In genomic region chr5:123916331-123917121, GRCh38 we compare ENCODE assay signal across 11 cellular contexts.
DNase-seq lines count a peak whose midpoint lies in the region; ATAC-seq lines count a peak whose summit lies in the region.
"Had no signal": no experiment of that assay in that cellular context is flagged by ENCODE, and none has a peak within 500 bp of the region (broad histone marks: within the 10 kb centered on the region; RNA-seq: fewer than 3 reads in every experiment).

No MANE protein-coding gene starts in this region.

- H3K4me3 ChIP-seq in neuron (ENCODE audit: low read length), result no peak overlapping the region
- H3K4me3 ChIP-seq: K562 had no signal

- H3K27me3 Mint-ChIP-seq in activated T-helper 17 cell treated with anti-CD3 and anti-CD28 coated beads, Interleukin-2, amount 50 U/mL, for 72 hours, result no peaks in the 10 kb centered on the region
- H3K27me3 Mint-ChIP-seq: T-cell had no signal

- DNase-seq in DMS79 (lab: John Stamatoyannopoulos, UW), result peak; percentile 25
- DNase-seq in NCI-H446 treated with DMSO at 0.1 percent for 48 hours (lab: John Stamatoyannopoulos, UW), result peak; percentile 11
- DNase-seq in epithelial cell of prostate (ENCODE audit: low read depth, low spot score), result peak; percentile 12
- DNase-seq in occipital lobe (lab: John Stamatoyannopoulos, UW), result no peak
- DNase-seq in hepatic stellate cell (ENCODE audit: low spot score), result no peak
- no peak for DNase-seq in ecto neural progenitor cell (ENCODE audit: low spot score)
- DNase-seq: small intestine, T-cell had no signal

- H3K27me3 ChIP-seq in neuron (ENCODE audit: insufficient read depth, low read length), result no peaks in the 10 kb centered on the region

- H3K36me3 ChIP-seq in neuron (ENCODE audit: insufficient read depth, low read length), result no peaks in the 10 kb centered on the region

- H3K9me3 ChIP-seq in neuron (ENCODE audit: low read length), result peaks cover 3% of the 10 kb centered on the region

- H3K27ac Mint-ChIP-seq in activated T-helper 17 cell treated with anti-CD3 and anti-CD28 coated beads, Interleukin-2, amount 50 U/mL, for 72 hours, result no peak overlapping the region
- H3K27ac Mint-ChIP-seq: T-cell had no signal

- no peaks in the 10 kb centered on the region for H3K4me1 Mint-ChIP-seq in activated T-helper 17 cell treated with anti-CD3 and anti-CD28 coated beads, Interleukin-2, amount 50 U/mL, for 72 hours
- H3K4me1 Mint-ChIP-seq: T-cell had no signal

- no peaks in the 10 kb centered on the region for H3K36me3 Mint-ChIP-seq in activated T-helper 17 cell treated with anti-CD3 and anti-CD28 coated beads, Interleukin-2, amount 50 U/mL, for 72 hours (ENCODE audit: low read depth)
- H3K36me3 Mint-ChIP-seq: T-cell had no signal

- H3K27ac ChIP-seq in epithelial cell of prostate, result peak overlapping the region; percentile 30

- peaks cover 8% of the 10 kb centered on the region for H3K9me3 Mint-ChIP-seq in activated T-helper 17 cell treated with anti-CD3 and anti-CD28 coated beads, Interleukin-2, amount 50 U/mL, for 72 hours

- no peak for ATAC-seq in activated T-helper 17 cell treated with anti-CD3 and anti-CD28 coated beads, Interleukin-2, amount 50 U/mL, for 72 hours (replicated peaks)
- ATAC-seq: K562, T-cell had no signal

- peak overlapping the region; percentile 63 for H2AFZ ChIP-seq in neuron (ENCODE audit: low read depth, low read length)

- H3K4me3 Mint-ChIP-seq in activated T-helper 17 cell treated with anti-CD3 and anti-CD28 coated beads, Interleukin-2, amount 50 U/mL, for 72 hours, result no peak overlapping the region
- H3K4me3 Mint-ChIP-seq: T-cell had no signal

- peaks cover 7% of the 10 kb centered on the region for H3K4me1 ChIP-seq in neuron (ENCODE audit: insufficient read depth, low read length)

Comparison
In these comparisons a context has a peak if more than half of its experiments do, and no peak if none do; other contexts are left out.
1. DNase-seq: peak in DMS79 (single experiment), NCI-H446 treated with DMSO at 0.1 percent for 48 hours (single experiment) and epithelial cell of prostate (single experiment); none in occipital lobe (single experiment), hepatic stellate cell (single experiment) and ecto neural progenitor cell (single experiment).